In the genomic region with DNA sequence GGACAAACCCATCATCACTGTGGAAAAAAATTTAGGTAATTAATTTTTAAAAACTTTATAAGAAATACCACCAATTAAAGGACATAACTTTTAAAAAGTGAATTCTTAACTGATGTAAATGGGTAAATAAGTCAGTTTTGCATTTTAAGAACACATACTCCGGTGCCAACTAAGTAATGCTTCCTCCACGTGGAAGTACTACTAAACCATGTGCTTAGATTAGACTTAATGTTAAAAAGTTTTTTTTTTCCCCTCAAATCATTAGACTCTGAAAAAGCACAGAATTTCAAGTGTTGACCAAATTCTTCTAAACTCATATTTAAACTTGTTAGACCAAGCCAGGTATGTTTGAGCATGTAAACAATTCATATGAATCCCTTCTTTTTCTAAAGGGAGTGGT, we compare ENCODE assay signal across 10 cellular contexts.
"Had no signal": no experiment of that assay in that cellular context is flagged by ENCODE, and none has a peak within 500 bp of the region (broad histone marks: within the 10 kb centered on the region; RNA-seq: fewer than 3 reads in every experiment).

No MANE protein-coding gene starts in this region.

- H3K4me3 Mint-ChIP-seq: stimulated activated naive B cell treated with anti-CD40 and anti-IgM and Interleukin-4, amounts not matched to agents 10 μg/mL and 1 μg/mL and 100 μg/mL, for 72 hours had no signal

- H3K4me3 ChIP-seq: SK-N-MC had no signal

- H3K4me1 ChIP-seq: foreskin keratinocyte had no signal

- H3K9me3 Mint-ChIP-seq: stimulated activated naive B cell treated with anti-CD40 and anti-IgM and Interleukin-4, amounts not matched to agents 10 μg/mL and 1 μg/mL and 100 μg/mL, for 72 hours had no signal

- ATAC-seq: foreskin keratinocyte, left lobe of liver had no signal

- H3K27me3 ChIP-seq: foreskin keratinocyte had no signal

- H3K27ac ChIP-seq: foreskin keratinocyte, SK-N-MC had no signal

- DNase-seq: activated CD4-positive, alpha-beta T cell treated with anti-CD3 and anti-CD28 coated beads, Interleukin-2, amount 50 U/mL, for 4 hours; activated CD4-positive, CD25-positive, alpha-beta regulatory T cell; foreskin keratinocyte; head of caudate nucleus; mammary epithelial cell; small intestine; stimulated activated naive B cell treated with anti-CD40 and anti-IgM and Interleukin-4, amounts not matched to agents 10 μg/mL and 1 μg/mL and 100 μg/mL, for 72 hours; trophoblast cell had no signal

- H3K27ac Mint-ChIP-seq: stimulated activated naive B cell treated with anti-CD40 and anti-IgM and Interleukin-4, amounts not matched to agents 10 μg/mL and 1 μg/mL and 100 μg/mL, for 72 hours had no signal

- H3K27me3 Mint-ChIP-seq: stimulated activated naive B cell treated with anti-CD40 and anti-IgM and Interleukin-4, amounts not matched to agents 10 μg/mL and 1 μg/mL and 100 μg/mL, for 72 hours had no signal
